ENCODE assay signal across 10 cellular contexts in the genomic region with DNA sequence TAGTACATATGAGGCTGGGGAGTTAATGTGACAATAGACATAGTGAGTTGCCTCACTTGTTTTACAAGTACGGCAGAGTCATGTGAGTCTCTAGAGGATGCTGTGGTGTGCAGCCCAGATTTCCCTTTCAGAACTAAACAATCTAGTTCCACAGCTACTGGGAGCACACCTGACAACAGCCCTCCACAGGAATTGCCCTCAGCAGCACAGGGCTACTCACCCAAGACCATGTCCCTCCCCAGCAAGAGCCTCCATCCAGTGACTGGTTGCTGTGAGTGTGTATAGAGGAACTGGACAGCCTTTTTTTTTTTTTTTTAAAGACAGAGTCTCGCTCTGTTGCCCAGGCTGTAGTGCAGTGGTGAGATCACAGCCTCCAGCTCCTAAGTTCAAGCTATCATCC. TPM values are rescaled to one million over a fixed set of nuclear protein-coding genes. Genes with fewer than 3 reads are reported as not detected.
DNase-seq lines count a peak whose midpoint lies in the region; ATAC-seq and TF ChIP-seq lines count a peak whose summit lies in the region.
"Had no signal": no experiment of that assay in that cellular context is flagged by ENCODE, and none has a peak within 500 bp of the region (broad histone marks: within the 10 kb centered on the region; RNA-seq: fewer than 3 reads in every experiment).

No MANE protein-coding gene starts in this region.

- no peaks in the 10 kb centered on the region for H3K9me3 ChIP-seq in Caco-2

- H3K27me3 Mint-ChIP-seq in stimulated activated naive B cell treated with anti-CD40 and anti-IgM and Interleukin-4, amounts not matched to agents 10 μg/mL and 1 μg/mL and 100 μg/mL, for 72 hours = no peaks in the 10 kb centered on the region
- H3K27me3 Mint-ChIP-seq in Caco-2 (ENCODE audit: insufficient read depth, unreplicated experiment) (no peaks in the 10 kb centered on the region), HFFc6 (ENCODE audit: insufficient read depth) (no peaks in the 10 kb centered on the region; the same call in none of the 2 replicates)

- no peaks in the 10 kb centered on the region for H3K36me3 ChIP-seq in Caco-2 (ENCODE audit: control insufficient read depth, insufficient read depth, low read length)

- POLR2A ChIA-PET in Caco-2 (lab: Charles Lee) = no interaction called here

- intact Hi-C loops in Caco-2 (cut with micrococcal nuclease; ENCODE audit: unreplicated experiment) (no loop called here), posterior vena cava (cut with DNase I) (no loop called here)

- H3K4me3 Mint-ChIP-seq in stimulated activated naive B cell treated with anti-CD40 and anti-IgM and Interleukin-4, amounts not matched to agents 10 μg/mL and 1 μg/mL and 100 μg/mL, for 72 hours = peak overlapping the region in 1 of 2 donors; percentile 20
- no peak overlapping the region for H3K4me3 Mint-ChIP-seq in Caco-2 (ENCODE audit: unreplicated experiment)
- no peak overlapping the region for H3K4me3 Mint-ChIP-seq in HFFc6
- H3K4me3 Mint-ChIP-seq: neural crest cell had no signal

- peak overlapping the region; percentile 63 for H3K27ac Mint-ChIP-seq in stimulated activated naive B cell treated with anti-CD40 and anti-IgM and Interleukin-4, amounts not matched to agents 10 μg/mL and 1 μg/mL and 100 μg/mL, for 72 hours
- H3K27ac Mint-ChIP-seq in Caco-2 (ENCODE audit: unreplicated experiment) (no peak overlapping the region), HFFc6 (no peak overlapping the region)

- no TSS peak for BruUV-seq in Caco-2 (replicated peaks; lab: Mats Ljungman, UMichigan)

- no peaks in the 10 kb centered on the region for H3K4me1 ChIP-seq in Caco-2

- peaks cover 31 to 40% of the 10 kb centered on the region in 2 donors for H3K4me1 Mint-ChIP-seq in stimulated activated naive B cell treated with anti-CD40 and anti-IgM and Interleukin-4, amounts not matched to agents 10 μg/mL and 1 μg/mL and 100 μg/mL, for 72 hours
- H3K4me1 Mint-ChIP-seq in Caco-2 (ENCODE audit: low read depth, unreplicated experiment) (peaks cover 17% of the 10 kb centered on the region), HFFc6 (ENCODE audit: low read depth) (peaks cover 36% of the 10 kb centered on the region)
- H3K4me1 Mint-ChIP-seq: neural crest cell had no signal

- H3K9me3 Mint-ChIP-seq in stimulated activated naive B cell treated with anti-CD40 and anti-IgM and Interleukin-4, amounts not matched to agents 10 μg/mL and 1 μg/mL and 100 μg/mL, for 72 hours = peaks cover 4 to 6% of the 10 kb centered on the region in 2 donors
- H3K9me3 Mint-ChIP-seq in Caco-2 (ENCODE audit: unreplicated experiment) (peaks cover 9% of the 10 kb centered on the region), HFFc6 (no peaks in the 10 kb centered on the region)
- H3K9me3 Mint-ChIP-seq: neural crest cell had no signal

- H3K36me3 Mint-ChIP-seq in stimulated activated naive B cell treated with anti-CD40 and anti-IgM and Interleukin-4, amounts not matched to agents 10 μg/mL and 1 μg/mL and 100 μg/mL, for 72 hours = peaks cover 0 to 5% of the 10 kb centered on the region in 2 donors
- H3K36me3 Mint-ChIP-seq in Caco-2 (ENCODE audit: insufficient read depth, unreplicated experiment) (no peaks in the 10 kb centered on the region), HFFc6 (ENCODE audit: low read depth) (no peaks in the 10 kb centered on the region)

- H3K27me3 ChIP-seq in Caco-2 (replicated peaks; ENCODE audit: control insufficient read depth, insufficient read depth, low read length) = no peaks in the 10 kb centered on the region

- TF ChIP-seq CTCF in Caco-2 (IDR thresholded peaks at IDR 0.05; ENCODE audit: insufficient read depth in 1 of 2, low read depth in 1 of 2, low read length in 1 of 2, severe bottlenecking in 1 of 2, unreplicated experiment in 1 of 2) = no peak
- TF ChIP-seq CTCF in HFFc6 (IDR thresholded peaks at IDR 0.05) = no peak

- ATAC-seq in GM19025 (IDR thresholded peaks at IDR 0.05; ENCODE audit: low read depth, unreplicated experiment) (peak; percentile 51), HG02610 (IDR thresholded peaks at IDR 0.05; ENCODE audit: unreplicated experiment) (peak; percentile 56), HG03460 (IDR thresholded peaks at IDR 0.05; ENCODE audit: unreplicated experiment) (peak; percentile 61)
- ATAC-seq in stimulated activated naive B cell treated with anti-CD40 and anti-IgM and Interleukin-4, amounts not matched to agents 10 μg/mL and 1 μg/mL and 100 μg/mL, for 72 hours (replicated peaks) = peak; percentile 72 to 79

- CTCF ChIA-PET in Caco-2 (lab: Charles Lee) = no interaction called here

- H3K4me3 ChIP-seq in Caco-2 (ENCODE audit: low read depth, low read length) = no peak overlapping the region

- peak; percentile 34 for DNase-seq in stimulated activated naive B cell treated with anti-CD40 and anti-IgM and Interleukin-4, amounts not matched to agents 10 μg/mL and 1 μg/mL and 100 μg/mL, for 72 hours
- DNase-seq in Caco-2 = no peak
- no peak for DNase-seq in HFFc6
- no peak for DNase-seq in posterior vena cava (ENCODE audit: low spot score)
- DNase-seq: activated naive CD4-positive, alpha-beta T cell; NCI-H524 had no signal

RNA-seq across cellular contexts. Expression of gene UBE2E2, which starts 40.2 kb away (rescaled TPM):
- 67.5 and 83.8 TPM in 2 replicates for total RNA-seq in Caco-2 (2022)
- total RNA-seq in HFFc6 (2021; fragmentation: NEBNext Ultra II Directional; extraction: Animal tissue kit (Norgen Biotek cat#: 25700)) = 10 to 100 TPM; 38.2 to 53.0 (median 47.2) TPM
- 10 to 100 TPM; 61.1 to 65.5 TPM for total RNA-seq in posterior vena cava
